In genomic region chr2:636649-637405, GRCh38 we compare ENCODE assay signal across 1 cellular context.
TF ChIP-seq lines count a peak whose summit lies in the region.

No MANE protein-coding gene starts in this region.

TF ChIP-seq in HepG2, 621 proteins besides CTCF, POLR2A, EP300 and RAD21 (continued from another document and continues in another):
- no peak for TF ChIP-seq ZBTB46 (CRISPR knock-in tag; IDR thresholded peaks at IDR 0.05; ENCODE audit: borderline replicate concordance)
- TF ChIP-seq PRDM15 (CRISPR knock-in tag; IDR thresholded peaks at IDR 0.05), result no peak
- TF ChIP-seq FOXK2 (IDR thresholded peaks at IDR 0.05), result no peak
- peak; percentile 90 for TF ChIP-seq STAG1 (CRISPR knock-in tag; IDR thresholded peaks at IDR 0.05)
- TF ChIP-seq SMC3 (IDR thresholded peaks at IDR 0.05; ENCODE audit: low read length), result peak; percentile 57
- TF ChIP-seq PHF20 (CRISPR knock-in tag; IDR thresholded peaks at IDR 0.05), result no peak
- no peak for TF ChIP-seq ATRX (CRISPR knock-in tag; IDR thresholded peaks at IDR 0.05; ENCODE audit: borderline replicate concordance)
- no peak for TF ChIP-seq ZFP41 (CRISPR knock-in tag; IDR thresholded peaks at IDR 0.05; ENCODE audit: borderline replicate concordance)
- TF ChIP-seq XRCC5 (optimal IDR thresholded peaks at IDR 0.05; ENCODE audit: low read length), result peak; percentile 28
- no peak for TF ChIP-seq ZBTB10 (CRISPR knock-in tag; IDR thresholded peaks at IDR 0.05; ENCODE audit: borderline replicate concordance)
- peak; percentile 68; the same call in 1 of the 2 replicates for TF ChIP-seq ZHX1 (CRISPR knock-in tag; IDR thresholded peaks at IDR 0.05; ENCODE audit: low read depth)
- peak; percentile 19; the same call in 1 of the 2 replicates for TF ChIP-seq CEBPB (IDR thresholded peaks at IDR 0.05; ENCODE audit: borderline replicate concordance, low read depth, low read length)
- no peak; the same call in 1 of the 2 replicates for TF ChIP-seq ZBTB43 (CRISPR knock-in tag; conservative IDR thresholded peaks at IDR 0.05)
- TF ChIP-seq CREB3 (CRISPR knock-in tag; IDR thresholded peaks at IDR 0.05), result no peak
- TF ChIP-seq HINFP (CRISPR knock-in tag; IDR thresholded peaks at IDR 0.05; ENCODE audit: low read depth), result peak; percentile 71; the same call in 1 of the 2 replicates
- no peak for TF ChIP-seq ZNF10 (CRISPR knock-in tag; IDR thresholded peaks at IDR 0.05; ENCODE audit: borderline replicate concordance, low read depth)
- no peak for TF ChIP-seq HNF1A (IDR thresholded peaks at IDR 0.05; ENCODE audit: low read depth)
- TF ChIP-seq HNF1A (CRISPR knock-in tag; IDR thresholded peaks at IDR 0.05; ENCODE audit: borderline replicate concordance), result 0 out of 2 replicates have a peak, but pooled peaks have one; percentile 18
- TF ChIP-seq EEA1 (CRISPR knock-in tag; IDR thresholded peaks at IDR 0.05; ENCODE audit: borderline replicate concordance), result 0 out of 2 replicates have a peak, but pooled peaks have one; percentile 28
- TF ChIP-seq ZNF713 (CRISPR knock-in tag; IDR thresholded peaks at IDR 0.05), result no peak
- TF ChIP-seq PRPF4 (IDR thresholded peaks at IDR 0.05; ENCODE audit: low read depth, low read length, poor library complexity, severe bottlenecking), result no peak
- TF ChIP-seq ZHX2 (IDR thresholded peaks at IDR 0.05; ENCODE audit: low read depth), result no peak
- no peak for TF ChIP-seq ZHX2 (CRISPR knock-in tag; IDR thresholded peaks at IDR 0.05; ENCODE audit: borderline replicate concordance)
- TF ChIP-seq ZNF776 (CRISPR knock-in tag; IDR thresholded peaks at IDR 0.05), result peak; percentile 19; the same call in 1 of the 2 replicates
- TF ChIP-seq ZNF468 (CRISPR knock-in tag; IDR thresholded peaks at IDR 0.05), result no peak
